In the genomic region with DNA sequence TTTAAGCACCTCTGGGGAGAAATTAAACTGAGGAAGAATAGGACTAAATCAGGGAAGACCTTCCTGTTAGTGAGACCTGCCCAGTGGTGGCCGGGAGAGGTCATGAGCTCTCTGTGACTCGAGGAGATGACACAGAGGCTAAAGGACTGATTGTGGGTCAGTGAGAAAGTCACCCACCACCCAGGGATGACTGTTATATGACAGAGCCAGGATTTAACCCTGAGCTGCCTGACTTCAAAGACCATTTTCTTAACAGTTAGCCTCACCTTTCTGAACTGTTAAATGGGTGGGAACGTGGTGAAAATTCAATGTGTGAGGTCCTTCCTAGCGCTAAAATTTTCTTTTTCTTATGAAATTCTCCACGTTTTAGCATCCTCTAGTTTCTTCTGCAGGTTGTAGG, we compare ENCODE assay signal across 27 cellular contexts.
"Had no signal": no experiment of that assay in that cellular context is flagged by ENCODE, and none has a peak within 500 bp of the region (broad histone marks: within the 10 kb centered on the region; RNA-seq: fewer than 3 reads in every experiment).

No MANE protein-coding gene starts in this region.

- H3K27ac Mint-ChIP-seq: activated B cell treated with CpG ODN at 0.5 μM for 24 hours; activated CD4-positive, alpha-beta T cell treated with anti-CD3 and anti-CD28 coated beads, Interleukin-2, amount 10 ng/mL, durations not matched to agents 24 days and 14 days; activated CD8-positive, alpha-beta memory T cell treated with anti-CD3 and anti-CD28 coated beads, Interleukin-2, amount 10 ng/mL, durations not matched to agents 7 days and 5 days; activated naive CD8-positive, alpha-beta T cell treated with anti-CD3 and anti-CD28 coated beads, Interleukin-2, amount 50 U/mL, for 24 hours; activated T-cell treated with anti-CD3 and anti-CD28 coated beads, Interleukin-2, amount 50 U/mL, for 24 hours; T-helper 1 cell treated with Interleukin-12 subunit alpha and Interleukin-12 subunit beta and Interleukin-4 antibody, amounts not matched to agents 30 μg/mL and 1 μg/mL, for 36 hours had no signal

- ATAC-seq: activated CD8-positive, alpha-beta memory T cell treated with anti-CD3 and anti-CD28 coated beads, Interleukin-2, amount 10 ng/mL, durations not matched to agents 7 days and 5 days; activated naive CD8-positive, alpha-beta T cell treated with anti-CD3 and anti-CD28 coated beads, Interleukin-2, amount 50 U/mL, for 24 hours; body of pancreas; SK-N-SH treated with all-trans-retinoic acid at 6 μM for 48 hours had no signal

- H3K9me3 ChIP-seq: body of pancreas, Peyer's patch, SJSA1 had no signal

- H3K36me3 ChIP-seq: ascending aorta, Peyer's patch, SJSA1 had no signal

- H3K27me3 Mint-ChIP-seq: activated B cell treated with CpG ODN at 0.5 μM for 24 hours; activated T-cell treated with anti-CD3 and anti-CD28 coated beads, Interleukin-2, amount 50 U/mL, for 24 hours had no signal

- DNase-seq: activated B cell treated with CpG ODN at 0.5 μM for 24 hours; activated CD4-positive, alpha-beta T cell treated with anti-CD3 and anti-CD28 coated beads for 1 hour; activated CD4-positive, alpha-beta T cell treated with anti-CD3 and anti-CD28 coated beads, Interleukin-2, amount 10 ng/mL, durations not matched to agents 24 days and 14 days; activated CD4-positive, alpha-beta T cell treated with anti-CD3 and anti-CD28 coated beads, Interleukin-2, amount 50 U/mL, for 48 hours; activated CD8-positive, alpha-beta memory T cell treated with anti-CD3 and anti-CD28 coated beads, Interleukin-2, amount 10 ng/mL, durations not matched to agents 7 days and 5 days; activated effector memory CD4-positive, alpha-beta T cell treated with anti-CD3 and anti-CD28 coated beads, Interleukin-2, amount 50 U/mL, for 16 hours; activated naive CD4-positive, alpha-beta T cell treated with Interleukin-2 at 50 U/mL for 16 hours; activated naive CD8-positive, alpha-beta T cell treated with anti-CD3 and anti-CD28 coated beads, Interleukin-2, amount 50 U/mL, for 24 hours; activated T-cell treated with anti-CD3 and anti-CD28 coated beads, Interleukin-2, amount 50 U/mL, for 24 hours; amniotic stem cell; body of pancreas; central memory CD4-positive, alpha-beta T cell; NCI-H1092; NCI-H1417; NCI-H1930; NCI-H2171; NCI-H226; NCI-H526; NCI-H82; NK-92 treated with Interleukin-12 subunit alpha and Interleukin-12 subunit beta, amount 100 ng/mL, for 24 hours; Peyer's patch; SHP77 had no signal

- H3K4me3 ChIP-seq: ascending aorta, body of pancreas, Peyer's patch, SJSA1 had no signal

- H3K4me2 ChIP-seq: KMS-11 had no signal

- H3K27me3 ChIP-seq: ascending aorta, body of pancreas, Peyer's patch, SJSA1 had no signal

- H3K4me3 Mint-ChIP-seq: activated B cell treated with CpG ODN at 0.5 μM for 24 hours; activated CD4-positive, alpha-beta T cell treated with anti-CD3 and anti-CD28 coated beads, Interleukin-2, amount 10 ng/mL, durations not matched to agents 24 days and 14 days; activated CD8-positive, alpha-beta memory T cell treated with anti-CD3 and anti-CD28 coated beads, Interleukin-2, amount 10 ng/mL, durations not matched to agents 7 days and 5 days; activated naive CD8-positive, alpha-beta T cell treated with anti-CD3 and anti-CD28 coated beads, Interleukin-2, amount 50 U/mL, for 24 hours; activated T-cell treated with anti-CD3 and anti-CD28 coated beads, Interleukin-2, amount 50 U/mL, for 24 hours; T-helper 1 cell treated with Interleukin-12 subunit alpha and Interleukin-12 subunit beta and Interleukin-4 antibody, amounts not matched to agents 30 μg/mL and 1 μg/mL, for 36 hours had no signal

- H3K27ac ChIP-seq: ascending aorta, body of pancreas, KMS-11, Peyer's patch, SJSA1 had no signal

- H3K9ac ChIP-seq: KMS-11 had no signal

- H3K4me1 Mint-ChIP-seq: activated B cell treated with CpG ODN at 0.5 μM for 24 hours; activated CD4-positive, alpha-beta T cell treated with anti-CD3 and anti-CD28 coated beads, Interleukin-2, amount 10 ng/mL, durations not matched to agents 24 days and 14 days; activated naive CD8-positive, alpha-beta T cell treated with anti-CD3 and anti-CD28 coated beads, Interleukin-2, amount 50 U/mL, for 24 hours had no signal

- H3K4me1 ChIP-seq: body of pancreas, Peyer's patch had no signal
